1 cellular context compared by ENCODE assay signal in the genomic region with DNA sequence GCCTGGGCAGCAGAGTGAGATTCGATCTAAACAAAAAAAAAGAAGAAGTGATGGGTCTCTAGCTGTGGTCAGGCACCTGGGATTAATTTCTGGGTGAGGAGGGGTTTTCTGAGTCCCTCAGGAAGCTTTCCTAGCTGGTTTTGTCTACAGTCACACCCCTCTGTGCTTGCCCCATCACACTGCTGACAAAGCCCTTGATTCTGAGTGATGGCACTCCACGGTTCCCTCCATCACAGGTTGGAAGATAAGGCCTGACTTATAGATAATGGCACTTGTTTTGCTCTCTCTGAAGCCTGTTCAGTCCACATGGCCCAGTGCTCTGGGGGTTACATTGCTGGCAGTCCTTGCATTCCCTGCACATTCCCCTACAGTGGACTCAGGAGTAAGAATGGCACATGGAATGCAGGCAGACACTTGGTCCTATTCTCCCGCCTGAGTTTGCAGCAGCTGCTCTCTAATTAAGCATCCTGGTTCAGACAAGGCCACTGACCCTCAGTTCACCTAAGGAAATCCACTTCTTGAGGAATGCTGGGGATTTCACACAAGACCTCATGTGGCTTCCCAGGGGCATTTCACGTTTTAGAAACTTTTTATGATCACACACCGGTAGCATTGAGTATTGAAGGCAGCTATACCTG.
TF ChIP-seq lines count a peak whose summit lies in the region.

No MANE protein-coding gene starts in this region.

TF ChIP-seq in HepG2, 621 proteins besides CTCF, POLR2A, EP300 and RAD21:
- TF ChIP-seq FOXJ3 (CRISPR knock-in tag; IDR thresholded peaks at IDR 0.05; ENCODE audit: borderline replicate concordance) (no peak), ZBTB20 (CRISPR knock-in tag; IDR thresholded peaks at IDR 0.05; ENCODE audit: borderline replicate concordance, low read depth) (no peak), HOXA5 (CRISPR knock-in tag; IDR thresholded peaks at IDR 0.05) (no peak), SMAD9 (CRISPR knock-in tag; IDR thresholded peaks at IDR 0.05) (no peak), KLF15 (CRISPR knock-in tag; IDR thresholded peaks at IDR 0.05; ENCODE audit: borderline replicate concordance) (no peak), ZSCAN21 (CRISPR knock-in tag; IDR thresholded peaks at IDR 0.05; ENCODE audit: borderline replicate concordance) (no peak), IRX3 (CRISPR knock-in tag; IDR thresholded peaks at IDR 0.05; ENCODE audit: borderline replicate concordance, low read depth) (no peak), ZNF709 (CRISPR knock-in tag; IDR thresholded peaks at IDR 0.05) (no peak)
- TF ChIP-seq, protein P1, sequence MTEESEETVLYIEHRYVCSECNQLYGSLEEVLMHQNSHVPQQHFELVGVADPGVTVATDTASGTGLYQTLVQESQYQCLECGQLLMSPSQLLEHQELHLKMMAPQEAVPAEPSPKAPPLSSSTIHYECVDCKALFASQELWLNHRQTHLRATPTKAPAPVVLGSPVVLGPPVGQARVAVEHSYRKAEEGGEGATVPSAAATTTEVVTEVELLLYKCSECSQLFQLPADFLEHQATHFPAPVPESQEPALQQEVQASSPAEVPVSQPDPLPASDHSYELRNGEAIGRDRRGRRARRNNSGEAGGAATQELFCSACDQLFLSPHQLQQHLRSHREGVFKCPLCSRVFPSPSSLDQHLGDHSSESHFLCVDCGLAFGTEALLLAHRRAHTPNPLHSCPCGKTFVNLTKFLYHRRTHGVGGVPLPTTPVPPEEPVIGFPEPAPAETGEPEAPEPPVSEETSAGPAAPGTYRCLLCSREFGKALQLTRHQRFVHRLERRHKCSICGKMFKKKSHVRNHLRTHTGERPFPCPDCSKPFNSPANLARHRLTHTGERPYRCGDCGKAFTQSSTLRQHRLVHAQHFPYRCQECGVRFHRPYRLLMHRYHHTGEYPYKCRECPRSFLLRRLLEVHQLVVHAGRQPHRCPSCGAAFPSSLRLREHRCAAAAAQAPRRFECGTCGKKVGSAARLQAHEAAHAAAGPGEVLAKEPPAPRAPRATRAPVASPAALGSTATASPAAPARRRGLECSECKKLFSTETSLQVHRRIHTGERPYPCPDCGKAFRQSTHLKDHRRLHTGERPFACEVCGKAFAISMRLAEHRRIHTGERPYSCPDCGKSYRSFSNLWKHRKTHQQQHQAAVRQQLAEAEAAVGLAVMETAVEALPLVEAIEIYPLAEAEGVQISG (CRISPR knock-in tag; IDR thresholded peaks at IDR 0.05): no peak
- TF ChIP-seq, protein P2, sequence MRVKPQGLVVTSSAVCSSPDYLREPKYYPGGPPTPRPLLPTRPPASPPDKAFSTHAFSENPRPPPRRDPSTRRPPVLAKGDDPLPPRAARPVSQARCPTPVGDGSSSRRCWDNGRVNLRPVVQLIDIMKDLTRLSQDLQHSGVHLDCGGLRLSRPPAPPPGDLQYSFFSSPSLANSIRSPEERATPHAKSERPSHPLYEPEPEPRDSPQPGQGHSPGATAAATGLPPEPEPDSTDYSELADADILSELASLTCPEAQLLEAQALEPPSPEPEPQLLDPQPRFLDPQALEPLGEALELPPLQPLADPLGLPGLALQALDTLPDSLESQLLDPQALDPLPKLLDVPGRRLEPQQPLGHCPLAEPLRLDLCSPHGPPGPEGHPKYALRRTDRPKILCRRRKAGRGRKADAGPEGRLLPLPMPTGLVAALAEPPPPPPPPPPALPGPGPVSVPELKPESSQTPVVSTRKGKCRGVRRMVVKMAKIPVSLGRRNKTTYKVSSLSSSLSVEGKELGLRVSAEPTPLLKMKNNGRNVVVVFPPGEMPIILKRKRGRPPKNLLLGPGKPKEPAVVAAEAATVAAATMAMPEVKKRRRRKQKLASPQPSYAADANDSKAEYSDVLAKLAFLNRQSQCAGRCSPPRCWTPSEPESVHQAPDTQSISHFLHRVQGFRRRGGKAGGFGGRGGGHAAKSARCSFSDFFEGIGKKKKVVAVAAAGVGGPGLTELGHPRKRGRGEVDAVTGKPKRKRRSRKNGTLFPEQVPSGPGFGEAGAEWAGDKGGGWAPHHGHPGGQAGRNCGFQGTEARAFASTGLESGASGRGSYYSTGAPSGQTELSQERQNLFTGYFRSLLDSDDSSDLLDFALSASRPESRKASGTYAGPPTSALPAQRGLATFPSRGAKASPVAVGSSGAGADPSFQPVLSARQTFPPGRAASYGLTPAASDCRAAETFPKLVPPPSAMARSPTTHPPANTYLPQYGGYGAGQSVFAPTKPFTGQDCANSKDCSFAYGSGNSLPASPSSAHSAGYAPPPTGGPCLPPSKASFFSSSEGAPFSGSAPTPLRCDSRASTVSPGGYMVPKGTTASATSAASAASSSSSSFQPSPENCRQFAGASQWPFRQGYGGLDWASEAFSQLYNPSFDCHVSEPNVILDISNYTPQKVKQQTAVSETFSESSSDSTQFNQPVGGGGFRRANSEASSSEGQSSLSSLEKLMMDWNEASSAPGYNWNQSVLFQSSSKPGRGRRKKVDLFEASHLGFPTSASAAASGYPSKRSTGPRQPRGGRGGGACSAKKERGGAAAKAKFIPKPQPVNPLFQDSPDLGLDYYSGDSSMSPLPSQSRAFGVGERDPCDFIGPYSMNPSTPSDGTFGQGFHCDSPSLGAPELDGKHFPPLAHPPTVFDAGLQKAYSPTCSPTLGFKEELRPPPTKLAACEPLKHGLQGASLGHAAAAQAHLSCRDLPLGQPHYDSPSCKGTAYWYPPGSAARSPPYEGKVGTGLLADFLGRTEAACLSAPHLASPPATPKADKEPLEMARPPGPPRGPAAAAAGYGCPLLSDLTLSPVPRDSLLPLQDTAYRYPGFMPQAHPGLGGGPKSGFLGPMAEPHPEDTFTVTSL (CRISPR knock-in tag; IDR thresholded peaks at IDR 0.05; ENCODE audit: borderline replicate concordance): no peak
- TF ChIP-seq, protein P3, sequence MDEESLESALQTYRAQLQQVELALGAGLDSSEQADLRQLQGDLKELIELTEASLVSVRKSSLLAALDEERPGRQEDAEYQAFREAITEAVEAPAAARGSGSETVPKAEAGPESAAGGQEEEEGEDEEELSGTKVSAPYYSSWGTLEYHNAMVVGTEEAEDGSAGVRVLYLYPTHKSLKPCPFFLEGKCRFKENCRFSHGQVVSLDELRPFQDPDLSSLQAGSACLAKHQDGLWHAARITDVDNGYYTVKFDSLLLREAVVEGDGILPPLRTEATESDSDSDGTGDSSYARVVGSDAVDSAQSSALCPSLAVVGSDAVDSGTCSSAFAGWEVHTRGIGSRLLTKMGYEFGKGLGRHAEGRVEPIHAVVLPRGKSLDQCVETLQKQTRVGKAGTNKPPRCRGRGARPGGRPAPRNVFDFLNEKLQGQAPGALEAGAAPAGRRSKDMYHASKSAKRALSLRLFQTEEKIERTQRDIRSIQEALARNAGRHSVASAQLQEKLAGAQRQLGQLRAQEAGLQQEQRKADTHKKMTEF (CRISPR knock-in tag; IDR thresholded peaks at IDR 0.05): no peak
- TF ChIP-seq, protein P4, sequence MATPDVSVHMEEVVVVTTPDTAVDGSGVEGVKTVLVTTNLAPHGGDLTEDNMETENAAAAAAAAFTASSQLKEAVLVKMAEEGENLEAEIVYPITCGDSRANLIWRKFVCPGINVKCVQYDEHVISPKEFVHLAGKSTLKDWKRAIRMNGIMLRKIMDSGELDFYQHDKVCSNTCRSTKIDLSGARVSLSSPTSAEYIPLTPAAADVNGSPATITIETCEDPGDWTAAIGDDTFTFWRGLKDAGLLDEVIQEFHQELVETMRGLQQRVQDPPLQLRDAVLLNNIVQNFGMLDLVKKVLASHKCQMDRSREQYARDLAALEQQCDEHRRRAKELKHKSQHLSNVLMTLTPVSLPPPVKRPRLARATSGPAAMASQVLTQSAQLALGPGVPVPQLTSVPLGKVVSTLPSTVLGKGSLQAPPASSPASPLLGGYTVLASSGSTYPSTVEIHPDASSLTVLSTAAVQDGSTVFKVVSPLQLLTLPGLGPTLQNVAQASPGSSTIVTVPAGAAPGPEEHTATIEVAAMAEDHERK (CRISPR knock-in tag; IDR thresholded peaks at IDR 0.05; ENCODE audit: low read depth): no peak
